8 cellular contexts compared by ENCODE assay signal in genomic region chr14:76352639-76353281, GRCh38. TPM values are rescaled to one million over a fixed set of nuclear protein-coding genes. Genes with fewer than 3 reads are reported as not detected.
DNase-seq lines count a peak whose midpoint lies in the region; ATAC-seq and TF ChIP-seq lines count a peak whose summit lies in the region.

No MANE protein-coding gene starts in this region.

- ATAC-seq in GM18520 (IDR thresholded peaks at IDR 0.05; ENCODE audit: unreplicated experiment) = no peak

- intact Hi-C loops in ascending aorta (cut with DNase I) = loop anchor here (2.0 kb wide), 1 partner anchor 302 kb away; no protein-coding TSS in a partner anchor

- H3K4me1 ChIP-seq in ascending aorta = no peaks in the 10 kb centered on the region

- no peaks in the 10 kb centered on the region for H3K36me3 ChIP-seq in ascending aorta

- H3K9me3 ChIP-seq in ascending aorta = no peaks in the 10 kb centered on the region

- peak; percentile 9 for DNase-seq in GM04504 (ENCODE audit: low read depth)
- DNase-seq in HuH-7.5 (ENCODE audit: low spot score) = peak; percentile 68
- DNase-seq in T follicular helper cell (ENCODE audit: low read depth) = peak; percentile 4
- DNase-seq in ascending aorta (ENCODE audit: low spot score in 2 of 2) = no peak
- peak; percentile 38 for DNase-seq in iPS DF 4.7 (ENCODE audit: extremely low read depth, low spot score)
- DNase-seq in stimulated activated CD4-positive, alpha-beta T cell treated with anti-CD3 and anti-CD28 coated beads, Interleukin-15, amount 100 ng/mL, for 24 hours = peak; percentile 72
- no peak for DNase-seq in COLO829 (ENCODE audit: low spot score)

- TF ChIP-seq CTCF in ascending aorta (IDR thresholded peaks at IDR 0.05) = peak; percentile 64 to 84 (median 66)

- no peak overlapping the region for H3K27ac ChIP-seq in ascending aorta

- peak overlapping the region; percentile 26 to 42 for H3K4me3 ChIP-seq in ascending aorta

- H3K27me3 ChIP-seq in ascending aorta = no peaks in the 10 kb centered on the region

RNA-seq across cellular contexts. Expression of gene ESRRB, which starts 23.2 kb away (rescaled TPM):
- 1.6 TPM for total RNA-seq in ascending aorta

Comparison
In these comparisons a context has a peak if more than half of its experiments do, and no peak if none do; other contexts are left out.
1. DNase-seq: peak in GM04504 (single experiment), HuH-7.5 (single experiment), T follicular helper cell (single experiment), iPS DF 4.7 (single experiment) and stimulated activated CD4-positive, alpha-beta T cell treated with anti-CD3 and anti-CD28 coated beads, Interleukin-15, amount 100 ng/mL, for 24 hours (single experiment); none in ascending aorta (0 of 2) and COLO829 (single experiment).